1 cellular context compared by ENCODE assay signal in genomic region chr2:71467180-71467815, GRCh38.
TF ChIP-seq lines count a peak whose summit lies in the region.

No MANE protein-coding gene starts in this region.

TF ChIP-seq in GM12878, 131 proteins besides CTCF, POLR2A, EP300 and RAD21 (continued from another document):
- TF ChIP-seq, protein P1, sequence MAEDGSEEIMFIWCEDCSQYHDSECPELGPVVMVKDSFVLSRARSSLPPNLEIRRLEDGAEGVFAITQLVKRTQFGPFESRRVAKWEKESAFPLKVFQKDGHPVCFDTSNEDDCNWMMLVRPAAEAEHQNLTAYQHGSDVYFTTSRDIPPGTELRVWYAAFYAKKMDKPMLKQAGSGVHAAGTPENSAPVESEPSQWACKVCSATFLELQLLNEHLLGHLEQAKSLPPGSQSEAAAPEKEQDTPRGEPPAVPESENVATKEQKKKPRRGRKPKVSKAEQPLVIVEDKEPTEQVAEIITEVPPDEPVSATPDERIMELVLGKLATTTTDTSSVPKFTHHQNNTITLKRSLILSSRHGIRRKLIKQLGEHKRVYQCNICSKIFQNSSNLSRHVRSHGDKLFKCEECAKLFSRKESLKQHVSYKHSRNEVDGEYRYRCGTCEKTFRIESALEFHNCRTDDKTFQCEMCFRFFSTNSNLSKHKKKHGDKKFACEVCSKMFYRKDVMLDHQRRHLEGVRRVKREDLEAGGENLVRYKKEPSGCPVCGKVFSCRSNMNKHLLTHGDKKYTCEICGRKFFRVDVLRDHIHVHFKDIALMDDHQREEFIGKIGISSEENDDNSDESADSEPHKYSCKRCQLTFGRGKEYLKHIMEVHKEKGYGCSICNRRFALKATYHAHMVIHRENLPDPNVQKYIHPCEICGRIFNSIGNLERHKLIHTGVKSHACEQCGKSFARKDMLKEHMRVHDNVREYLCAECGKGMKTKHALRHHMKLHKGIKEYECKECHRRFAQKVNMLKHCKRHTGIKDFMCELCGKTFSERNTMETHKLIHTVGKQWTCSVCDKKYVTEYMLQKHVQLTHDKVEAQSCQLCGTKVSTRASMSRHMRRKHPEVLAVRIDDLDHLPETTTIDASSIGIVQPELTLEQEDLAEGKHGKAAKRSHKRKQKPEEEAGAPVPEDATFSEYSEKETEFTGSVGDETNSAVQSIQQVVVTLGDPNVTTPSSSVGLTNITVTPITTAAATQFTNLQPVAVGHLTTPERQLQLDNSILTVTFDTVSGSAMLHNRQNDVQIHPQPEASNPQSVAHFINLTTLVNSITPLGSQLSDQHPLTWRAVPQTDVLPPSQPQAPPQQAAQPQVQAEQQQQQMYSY (CRISPR knock-in tag; IDR thresholded peaks at IDR 0.05) = no peak
- TF ChIP-seq KAT2A (conservative IDR thresholded peaks at IDR 0.05; ENCODE audit: control insufficient read depth, low read depth, low read length) = no peak
- no peak for TF ChIP-seq PBX3 (IDR thresholded peaks at IDR 0.05; ENCODE audit: insufficient replicate concordance, low read depth, low read length)
